13 cellular contexts compared by ENCODE assay signal in genomic region chr4:169293343-169294176, GRCh38. TPM values are rescaled to one million over a fixed set of nuclear protein-coding genes. Genes with fewer than 3 reads are reported as not detected.
A peak's percentile ranks its signal among the peaks of the same experiment; 100 is the strongest.
DNase-seq lines count a peak whose midpoint lies in the region; ATAC-seq and TF ChIP-seq lines count a peak whose summit lies in the region.
"Had no signal": no experiment of that assay in that cellular context is flagged by ENCODE, and none has a peak within 500 bp of the region (broad histone marks: within the 10 kb centered on the region; RNA-seq: fewer than 3 reads in every experiment).

No MANE protein-coding gene starts in this region.

- H3K4me1 Mint-ChIP-seq in naive thymus-derived CD4-positive, alpha-beta T cell: peaks cover 0 to 5% (median 0%) of the 10 kb centered on the region in 7 donors
- no peaks in the 10 kb centered on the region for H3K4me1 Mint-ChIP-seq in stimulated activated effector memory CD8-positive, alpha-beta T cell treated with anti-CD3 and anti-CD28 coated beads, Interleukin-12 subunit alpha, Interleukin-12 subunit beta, amount 100 ng/mL, for 72 hours

- H3K36me3 Mint-ChIP-seq in naive thymus-derived CD4-positive, alpha-beta T cell: peaks cover 0 to 5% (median 0%) of the 10 kb centered on the region in 5 donors
- no peaks in the 10 kb centered on the region for H3K36me3 Mint-ChIP-seq in stimulated activated effector memory CD8-positive, alpha-beta T cell treated with anti-CD3 and anti-CD28 coated beads, Interleukin-12 subunit alpha, Interleukin-12 subunit beta, amount 100 ng/mL, for 72 hours

- H3K4me3 ChIP-seq in HL-60 (replicated peaks; ENCODE audit: insufficient read depth, low read length): no peak overlapping the region
- no peak overlapping the region for H3K4me3 ChIP-seq in naive thymus-derived CD4-positive, alpha-beta T cell (ENCODE audit: low read length)

- H3K27ac Mint-ChIP-seq in naive thymus-derived CD4-positive, alpha-beta T cell: no peak overlapping the region
- H3K27ac Mint-ChIP-seq in stimulated activated effector memory CD8-positive, alpha-beta T cell treated with anti-CD3 and anti-CD28 coated beads, Interleukin-12 subunit alpha, Interleukin-12 subunit beta, amount 100 ng/mL, for 72 hours: no peak overlapping the region
- H3K27ac Mint-ChIP-seq: T-helper 2 cell treated with Interferon-gamma antibody and Interleukin-4, amounts not matched to agents 5 μg/mL and 100 μg/mL, for 36 hours had no signal

- POLR2A ChIA-PET in naive thymus-derived CD4-positive, alpha-beta T cell (lab: Charles Lee): no interaction called here

- no peaks in the 10 kb centered on the region for H3K4me1 ChIP-seq in naive thymus-derived CD4-positive, alpha-beta T cell (ENCODE audit: control insufficient read depth in 2 of 2, insufficient read depth in 2 of 2, low read length in 2 of 2)

- DNase-seq in HL-60 (ENCODE audit: low read depth in 1 of 2, low spot score in 1 of 2) (peak; percentile 79 to 90), SW 1271 (lab: John Stamatoyannopoulos, UW) (no peak), cortex of kidney (lab: John Stamatoyannopoulos, UW) (no peak)
- DNase-seq in naive thymus-derived CD4-positive, alpha-beta T cell: no peak
- DNase-seq in stimulated activated naive CD4-positive, alpha-beta T cell treated with Interleukin-2 at 50 U/mL for 16 hours (lab: John Stamatoyannopoulos, UW): no peak
- no peak for DNase-seq in stimulated activated effector memory CD8-positive, alpha-beta T cell treated with anti-CD3 and anti-CD28 coated beads, Interleukin-12 subunit alpha, Interleukin-12 subunit beta, amount 100 ng/mL, for 72 hours (ENCODE audit: low spot score in 2 of 2)
- DNase-seq: activated naive CD4-positive, alpha-beta T cell; stimulated activated CD4-positive, alpha-beta T cell treated with anti-CD3 and anti-CD28 coated beads, Interleukin-4, amount 100 ng/mL, for 24 hours had no signal

- H3K27me3 ChIP-seq in HL-60 (ENCODE audit: insufficient read depth, poor library complexity, severe bottlenecking): no peaks in the 10 kb centered on the region
- H3K27me3 ChIP-seq in naive thymus-derived CD4-positive, alpha-beta T cell (ENCODE audit: control insufficient read depth in 2 of 2, insufficient read depth in 2 of 2, low read length in 2 of 2): no peaks in the 10 kb centered on the region

- intact Hi-C loops in naive thymus-derived CD4-positive, alpha-beta T cell (cut with micrococcal nuclease): no loop called here

- ATAC-seq in GM18907 (IDR thresholded peaks at IDR 0.05; ENCODE audit: unreplicated experiment) (peak; percentile 93), HG02678 (IDR thresholded peaks at IDR 0.05; ENCODE audit: unreplicated experiment) (peak; percentile 88)
- peak; percentile 63 for ATAC-seq in naive thymus-derived CD4-positive, alpha-beta T cell
- ATAC-seq in stimulated activated effector memory CD8-positive, alpha-beta T cell treated with anti-CD3 and anti-CD28 coated beads, Interleukin-12 subunit alpha, Interleukin-12 subunit beta, amount 100 ng/mL, for 72 hours: no peak

- peaks cover 0 to 8% (median 0%) of the 10 kb centered on the region in 11 donors for H3K9me3 Mint-ChIP-seq in naive thymus-derived CD4-positive, alpha-beta T cell
- no peaks in the 10 kb centered on the region for H3K9me3 Mint-ChIP-seq in stimulated activated effector memory CD8-positive, alpha-beta T cell treated with anti-CD3 and anti-CD28 coated beads, Interleukin-12 subunit alpha, Interleukin-12 subunit beta, amount 100 ng/mL, for 72 hours
- H3K9me3 Mint-ChIP-seq: T-helper 2 cell treated with Interferon-gamma antibody and Interleukin-4, amounts not matched to agents 5 μg/mL and 100 μg/mL, for 36 hours had no signal

- no peak for TF ChIP-seq CTCF in HL-60 (IDR thresholded peaks at IDR 0.05; ENCODE audit: insufficient read depth, low read length)

- peaks cover 28 to 53% (median 39%) of the 10 kb centered on the region in 5 donors for H3K27me3 Mint-ChIP-seq in naive thymus-derived CD4-positive, alpha-beta T cell

- CTCF ChIA-PET in naive thymus-derived CD4-positive, alpha-beta T cell (lab: Charles Lee): no interaction called here

- no peaks in the 10 kb centered on the region for H3K9me3 ChIP-seq in naive thymus-derived CD4-positive, alpha-beta T cell (ENCODE audit: control insufficient read depth in 2 of 3, low read length in 3 of 3)

- peak overlapping the region; percentile 74 for H3K27ac ChIP-seq in HL-60 (replicated peaks)
- H3K27ac ChIP-seq in naive thymus-derived CD4-positive, alpha-beta T cell (ENCODE audit: low read depth, low read length): no peak overlapping the region
- H3K27ac ChIP-seq: epithelial cell of prostate had no signal

- H3K4me3 Mint-ChIP-seq in naive thymus-derived CD4-positive, alpha-beta T cell: peak overlapping the region in 1 of 10 donors; percentile 3
- no peak overlapping the region for H3K4me3 Mint-ChIP-seq in stimulated activated effector memory CD8-positive, alpha-beta T cell treated with anti-CD3 and anti-CD28 coated beads, Interleukin-12 subunit alpha, Interleukin-12 subunit beta, amount 100 ng/mL, for 72 hours
- H3K4me3 Mint-ChIP-seq: T-helper 2 cell treated with Interferon-gamma antibody and Interleukin-4, amounts not matched to agents 5 μg/mL and 100 μg/mL, for 36 hours had no signal

- H3K36me3 ChIP-seq in naive thymus-derived CD4-positive, alpha-beta T cell (ENCODE audit: control insufficient read depth in 2 of 3, insufficient read depth in 3 of 3, low read length in 3 of 3): no peaks in the 10 kb centered on the region

RNA-seq across cellular contexts. Expression of gene SH3RF1, which starts 22.8 kb away (rescaled TPM):
- total RNA-seq in naive thymus-derived CD4-positive, alpha-beta T cell: 1 to 10 TPM in 1 of 5 experiments, under 1 TPM in 3, not detected in 1; 0.08 to 3.8 (median 0.50) TPM
- polyA plus RNA-seq in naive thymus-derived CD4-positive, alpha-beta T cell: not detected
- total RNA-seq: G401 had no signal

Comparison
In these comparisons a context has a peak if more than half of its experiments do, and no peak if none do; other contexts are left out.
1. DNase-seq: peak in HL-60 (2 of 2); none in naive thymus-derived CD4-positive, alpha-beta T cell (0 of 9), SW 1271 (0 of 2), stimulated activated naive CD4-positive, alpha-beta T cell treated with Interleukin-2 at 50 U/mL for 16 hours (single experiment), stimulated activated effector memory CD8-positive, alpha-beta T cell treated with anti-CD3 and anti-CD28 coated beads, Interleukin-12 subunit alpha, Interleukin-12 subunit beta, amount 100 ng/mL, for 72 hours (0 of 2) and cortex of kidney (single experiment).